ENCODE assay signal across 20 cellular contexts in genomic region chr7:158648787-158649186, GRCh38. TPM values are rescaled to one million over a fixed set of nuclear protein-coding genes. Genes with fewer than 3 reads are reported as not detected.
DNase-seq lines count a peak whose midpoint lies in the region; ATAC-seq, FAIRE-seq and TF ChIP-seq lines count a peak whose summit lies in the region.
"Had no signal": no experiment of that assay in that cellular context is flagged by ENCODE, and none has a peak within 500 bp of the region (broad histone marks: within the 10 kb centered on the region; RNA-seq: fewer than 3 reads in every experiment).

No MANE protein-coding gene starts in this region.

- H3K9me3 Mint-ChIP-seq in osteocyte (ENCODE audit: unreplicated experiment) = no peaks in the 10 kb centered on the region
- H3K9me3 Mint-ChIP-seq: effector memory CD8-positive, alpha-beta T cell; neural progenitor cell had no signal

- H3K27ac Mint-ChIP-seq in osteocyte (ENCODE audit: unreplicated experiment) = peak overlapping the region; percentile 82
- H3K27ac Mint-ChIP-seq: neural progenitor cell had no signal

- H3K9me3 ChIP-seq in PC-9 (ENCODE audit: insufficient read depth, low read depth) (no peaks in the 10 kb centered on the region), upper lobe of left lung (no peaks in the 10 kb centered on the region)
- H3K9me3 ChIP-seq: SJCRH30 had no signal

- H3F3A ChIP-seq in PC-9 (ENCODE audit: insufficient read depth, low read depth) = peaks cover 34% of the 10 kb centered on the region

- no peak for FAIRE-seq in H54 (lab: Jason Lieb, UNC)

- H3K27ac ChIP-seq in PC-9 = peak overlapping the region; percentile 73
- H3K27ac ChIP-seq in upper lobe of left lung = no peak overlapping the region
- H3K27ac ChIP-seq: neural progenitor cell, SJCRH30 had no signal

- H3K4me3 ChIP-seq in PC-9 = no peak overlapping the region
- H3K4me3 ChIP-seq in fibroblast of mammary gland (ENCODE audit: control insufficient read depth, low read depth, low read length) = no peak overlapping the region
- H3K4me3 ChIP-seq in upper lobe of left lung = no peak overlapping the region
- H3K4me3 ChIP-seq: neural progenitor cell, SJCRH30 had no signal

- TF ChIP-seq POLR2A in H54 (IDR thresholded peaks at IDR 0.05; ENCODE audit: low read depth, low read length) = no peak
- no peak for TF ChIP-seq POLR2A in upper lobe of left lung (IDR thresholded peaks at IDR 0.05)

- H3K36me3 Mint-ChIP-seq in osteocyte (ENCODE audit: unreplicated experiment) = peaks cover 13% of the 10 kb centered on the region

- peaks cover 13% of the 10 kb centered on the region for H3K79me2 ChIP-seq in PC-9 (ENCODE audit: low read depth)

- intact Hi-C loops in PC-9 (cut with micrococcal nuclease; ENCODE audit: unreplicated experiment) = no loop called here

- H3K4me1 ChIP-seq in PC-9 (replicated peaks; ENCODE audit: insufficient read depth) (peaks cover 19% of the 10 kb centered on the region), upper lobe of left lung (no peaks in the 10 kb centered on the region)
- H3K4me1 ChIP-seq: neural progenitor cell, SJCRH30 had no signal

- no peak for ATAC-seq in upper lobe of left lung (ENCODE audit: low FRiP score in 2 of 2)
- ATAC-seq in GM21825 (IDR thresholded peaks at IDR 0.05; ENCODE audit: unreplicated experiment) = no peak
- ATAC-seq: effector memory CD8-positive, alpha-beta T cell had no signal

- H3K9me2 ChIP-seq in PC-9 (ENCODE audit: insufficient read depth) = no peaks in the 10 kb centered on the region

- TF ChIP-seq CTCF in PC-9 (conservative IDR thresholded peaks at IDR 0.05) (no peak), fibroblast of mammary gland (conservative IDR thresholded peaks at IDR 0.05; ENCODE audit: control insufficient read depth, insufficient read depth, low read depth, low read length) (no peak), osteocyte (IDR thresholded peaks at IDR 0.05) (no peak), upper lobe of left lung (IDR thresholded peaks at IDR 0.05) (no peak)

- H3K36me3 ChIP-seq in PC-9 (ENCODE audit: low read depth) (peaks cover 24% of the 10 kb centered on the region), upper lobe of left lung (peaks cover 0 to 21% (median 6%) of the 10 kb centered on the region in 4 donors)

- no peak overlapping the region for H2AFZ ChIP-seq in PC-9
- H2AFZ ChIP-seq: neural progenitor cell had no signal

- H4K20me1 ChIP-seq in PC-9 (ENCODE audit: insufficient read depth) = no peaks in the 10 kb centered on the region

- H3K4me2 ChIP-seq in PC-9 = peak overlapping the region; percentile 48
- H3K4me2 ChIP-seq: neural progenitor cell had no signal

- 89 to 92% methylated on average over 9 of the region's 9 CpGs for WGBS in upper lobe of left lung, 2 donors

- H3K27me3 ChIP-seq in PC-9 (ENCODE audit: insufficient read depth, low read depth) = no peaks in the 10 kb centered on the region
- no peaks in the 10 kb centered on the region for H3K27me3 ChIP-seq in upper lobe of left lung
- H3K27me3 ChIP-seq: neural progenitor cell, SJCRH30 had no signal

- H3K4me1 Mint-ChIP-seq in osteocyte (ENCODE audit: unreplicated experiment) = peaks cover 35% of the 10 kb centered on the region
- H3K4me1 Mint-ChIP-seq: neural progenitor cell had no signal

- H3K27me3 Mint-ChIP-seq in osteocyte (ENCODE audit: unreplicated experiment) = no peaks in the 10 kb centered on the region
- H3K27me3 Mint-ChIP-seq: effector memory CD8-positive, alpha-beta T cell had no signal

- DNase-seq in AG08395 (ENCODE audit: low spot score) (peak; percentile 17), PC-9 (peak in 1 of 2 experiments; percentile 63), fibroblast of mammary gland (ENCODE audit: low read depth) (peak; percentile 42), osteocyte (ENCODE audit: extremely low spot score, unreplicated experiment) (no peak), NCI-H82 treated with DMSO at 0.1 percent for 48 hours (lab: John Stamatoyannopoulos, UW; ENCODE audit: unreplicated experiment) (no peak), H54 (ENCODE audit: insufficient read length, low spot score) (no peak), upper lobe of left lung (no peak)
- DNase-seq: activated CD4-positive, alpha-beta T cell treated with anti-CD3 and anti-CD28 coated beads for 4 hours; activated naive CD4-positive, alpha-beta T cell treated with anti-CD3 and anti-CD28 coated beads, Interleukin-2, amount 50 U/mL, for 16 hours; caudate nucleus; effector memory CD8-positive, alpha-beta T cell; foreskin melanocyte; Karpas-422; NCI-H1436; NCI-H2227 treated with DMSO at 0.1 percent for 48 hours; SJCRH30; stimulated activated CD4-positive, alpha-beta T cell treated with anti-CD3 and anti-CD28 coated beads, Interleukin-4, amount 100 ng/mL, for 1 hour; stimulated activated CD8-positive, alpha-beta memory T cell treated with anti-CD3 and anti-CD28 coated beads, Interleukin-4, amount 100 ng/mL, for 48 hours had no signal

- POLR2A ChIA-PET in PC-9 (lab: Charles Lee; ENCODE audit: unreplicated experiment) = no interaction called here

- H3K4me3 Mint-ChIP-seq in osteocyte (ENCODE audit: unreplicated experiment) = no peak overlapping the region
- H3K4me3 Mint-ChIP-seq: effector memory CD8-positive, alpha-beta T cell; neural progenitor cell had no signal

- no TSS peak for BruUV-seq in PC-9 (replicated peaks; lab: Mats Ljungman, UMichigan)

- CTCF ChIA-PET in PC-9 (lab: Charles Lee) = no interaction called here

- TF ChIP-seq EP300 in upper lobe of left lung (IDR thresholded peaks at IDR 0.05) = no peak

RNA-seq across cellular contexts. Expression of gene NCAPG2, which starts 55.8 kb away (rescaled TPM):
- total RNA-seq in PC-9 (2021) (99.5 and 124 TPM in 2 replicates), osteocyte (17.9 and 19.9 TPM in 2 replicates), upper lobe of left lung (10 to 100 TPM in 1 of 6 donors, 1 to 10 TPM in 5; 4.6 to 11.0 (median 7.8) TPM)

Comparison
In these comparisons a context has a peak if more than half of its experiments do, and no peak if none do; other contexts are left out.
1. DNase-seq: peak in AG08395 (single experiment) and fibroblast of mammary gland (single experiment); none in osteocyte (single experiment), NCI-H82 treated with DMSO at 0.1 percent for 48 hours (single experiment), H54 (single experiment) and upper lobe of left lung (0 of 2).